ENCODE assay signal across 8 cellular contexts in the genomic region with DNA sequence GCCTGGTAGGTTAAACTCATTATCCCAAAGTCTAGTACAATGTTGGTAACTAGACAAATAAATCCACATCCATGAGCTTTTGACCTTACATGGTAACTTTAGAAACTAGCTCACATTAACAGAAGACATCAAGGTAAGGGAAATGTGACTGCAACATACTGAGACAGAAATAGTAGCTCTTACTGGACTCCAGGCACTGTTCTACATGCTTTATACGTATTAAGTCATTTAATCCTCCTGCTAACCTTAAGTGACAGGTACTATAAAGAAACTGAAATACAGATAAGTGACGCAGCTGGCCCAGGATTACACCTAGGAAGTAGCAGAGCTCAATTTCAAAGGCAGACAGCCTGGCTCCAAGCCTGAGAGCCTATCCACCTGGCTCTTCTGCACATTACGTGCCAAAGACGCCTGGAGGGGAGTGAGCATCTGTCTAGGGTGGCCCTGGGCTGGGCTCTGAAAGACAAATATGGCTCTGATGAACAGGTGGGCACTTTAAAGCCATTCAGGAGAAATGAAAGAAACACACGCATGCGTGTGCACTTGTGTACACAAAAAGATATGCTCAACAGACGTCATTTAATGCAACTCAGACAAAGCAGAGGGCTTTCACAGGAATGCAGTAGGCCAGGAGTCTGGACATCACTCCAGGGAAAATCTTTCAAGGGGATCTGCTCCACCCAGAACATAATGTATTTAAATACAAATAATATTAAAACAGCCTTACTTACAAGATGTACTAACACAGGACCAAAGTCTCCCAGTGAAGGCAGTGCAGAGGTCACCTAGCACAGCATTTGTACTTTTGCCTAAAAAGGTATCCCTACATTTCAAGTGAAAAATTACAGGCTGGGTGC. TPM values are rescaled to one million over a fixed set of nuclear protein-coding genes. Genes with fewer than 3 reads are reported as not detected.
DNase-seq lines count a peak whose midpoint lies in the region; ATAC-seq and TF ChIP-seq lines count a peak whose summit lies in the region.

No MANE protein-coding gene starts in this region.

- H3K36me3 ChIP-seq in esophagus muscularis mucosa (peaks cover 0 to 8% (median 2%) of the 10 kb centered on the region in 4 donors), stomach (peaks cover 0 to 18% (median 4%) of the 10 kb centered on the region in 4 donors), MG63 (peaks cover 68% of the 10 kb centered on the region)

- WGBS in esophagus muscularis mucosa = 57% methylated on average over 5 of the region's 7 CpGs
- WGBS in stomach, 5 donors = 20 to 40% (median 31%) methylated on average over 7 of the region's 7 CpGs

- H3K36me3 Mint-ChIP-seq in activated CD4-positive, alpha-beta T cell treated with anti-CD3 and anti-CD28 coated beads, Interleukin-2, amount 10 ng/mL, durations not matched to agents 7 days and 5 days (ENCODE audit: low read depth) = peaks cover 33% of the 10 kb centered on the region

- no peak for TF ChIP-seq POLR2A in esophagus muscularis mucosa (IDR thresholded peaks at IDR 0.05; ENCODE audit: low read depth)
- no peak for TF ChIP-seq POLR2A in stomach (IDR thresholded peaks at IDR 0.05)

- CTCF ChIA-PET in activated CD4-positive, alpha-beta T cell treated with anti-CD3 and anti-CD28 coated beads, Interleukin-2, amount 10 ng/mL, durations not matched to agents 7 days and 5 days (lab: Charles Lee) = interaction anchor here (0.6 to 2.3 kb wide), 3 partner anchors 11 to 20 kb away, joined by 3 to 14 read pairs (median 3); no protein-coding TSS in a partner anchor

- POLR2A ChIA-PET in activated CD4-positive, alpha-beta T cell treated with anti-CD3 and anti-CD28 coated beads, Interleukin-2, amount 10 ng/mL, durations not matched to agents 7 days and 5 days (lab: Charles Lee) = no interaction called here

- no peaks in the 10 kb centered on the region for H3K9me3 Mint-ChIP-seq in activated CD4-positive, alpha-beta T cell treated with anti-CD3 and anti-CD28 coated beads, Interleukin-2, amount 10 ng/mL, durations not matched to agents 7 days and 5 days

- H3K9me3 ChIP-seq in esophagus muscularis mucosa (no peaks in the 10 kb centered on the region), stomach (no peaks in the 10 kb centered on the region), MG63 (no peaks in the 10 kb centered on the region)

- peak overlapping the region; percentile 98 to 99 (median 99) for H3K27ac ChIP-seq in esophagus muscularis mucosa (replicated peaks in 1 of 4)
- peak overlapping the region; percentile 49 to 99 (median 79) for H3K27ac ChIP-seq in stomach

- intact Hi-C loops in esophagus muscularis mucosa (cut with DNase I) = no loop called here
- intact Hi-C loops in stomach (cut with DNase I; ENCODE audit: low total_unique reads) = loop anchor here (10.0 kb wide), 1 partner anchor 48 kb away; the partner anchor contains the start of gene TXNDC11

- H3K4me1 ChIP-seq in esophagus muscularis mucosa = peaks cover 54 to 81% (median 76%) of the 10 kb centered on the region in 4 donors
- H3K4me1 ChIP-seq in stomach = peaks cover 60 to 83% (median 70%) of the 10 kb centered on the region in 4 donors

- H3K27me3 ChIP-seq in esophagus muscularis mucosa = no peaks in the 10 kb centered on the region
- no peaks in the 10 kb centered on the region for H3K27me3 ChIP-seq in stomach
- no peaks in the 10 kb centered on the region for H3K27me3 ChIP-seq in MG63

- peak overlapping the region; percentile 30 for H3K4me3 Mint-ChIP-seq in activated CD4-positive, alpha-beta T cell treated with anti-CD3 and anti-CD28 coated beads, Interleukin-2, amount 10 ng/mL, durations not matched to agents 7 days and 5 days

- TF ChIP-seq CTCF in esophagus muscularis mucosa (IDR thresholded peaks at IDR 0.05) (no peak), stomach (IDR thresholded peaks at IDR 0.05) (no peak)

- DNase-seq in activated CD4-positive, alpha-beta T cell treated with anti-CD3 and anti-CD28 coated beads, Interleukin-2, amount 10 ng/mL, durations not matched to agents 7 days and 5 days = peak; percentile 30
- no peak for DNase-seq in activated CD4-positive, alpha-beta T cell treated with anti-CD3 and anti-CD28 coated beads, Interleukin-2, amount 50 U/mL, for 1 hour
- DNase-seq in NCI-H774 (lab: John Stamatoyannopoulos, UW) (peak; percentile 97), esophagus muscularis mucosa (ENCODE audit: extremely low spot score) (no peak), stomach (peak; percentile 53), MG63 (no peak)

- no peak for ATAC-seq in GM18498 (IDR thresholded peaks at IDR 0.05; ENCODE audit: unreplicated experiment)
- ATAC-seq in HG03045 (IDR thresholded peaks at IDR 0.05; ENCODE audit: unreplicated experiment) = no peak

- H3K4me3 ChIP-seq in esophagus muscularis mucosa (no peak overlapping the region), stomach (no peak overlapping the region), MG63 (no peak overlapping the region)

- TF ChIP-seq EP300 in esophagus muscularis mucosa (IDR thresholded peaks at IDR 0.05) (no peak), stomach (IDR thresholded peaks at IDR 0.05) (no peak)

- peak overlapping the region; percentile 88 for H3K27ac Mint-ChIP-seq in activated CD4-positive, alpha-beta T cell treated with anti-CD3 and anti-CD28 coated beads, Interleukin-2, amount 10 ng/mL, durations not matched to agents 7 days and 5 days

- H3K4me1 Mint-ChIP-seq in activated CD4-positive, alpha-beta T cell treated with anti-CD3 and anti-CD28 coated beads, Interleukin-2, amount 10 ng/mL, durations not matched to agents 7 days and 5 days = peaks cover 66% of the 10 kb centered on the region

- no peaks in the 10 kb centered on the region for H3K27me3 Mint-ChIP-seq in activated CD4-positive, alpha-beta T cell treated with anti-CD3 and anti-CD28 coated beads, Interleukin-2, amount 10 ng/mL, durations not matched to agents 7 days and 5 days

RNA-seq across cellular contexts. Expression of gene ZC3H7A, which starts 4.4 kb away (rescaled TPM):
- total RNA-seq in activated CD4-positive, alpha-beta T cell treated with anti-CD3 and anti-CD28 coated beads, Interleukin-2, amount 10 ng/mL, durations not matched to agents 7 days and 5 days = 10 to 100 TPM; 68.0 to 76.9 TPM
- total RNA-seq in esophagus muscularis mucosa (10 to 100 TPM; 51.1 to 61.0 (median 61.0) TPM), stomach (100 to 1,000 TPM in 1 of 5 donors, 10 to 100 TPM in 4; 49.1 to 110 (median 92.1) TPM)
- polyA plus RNA-seq in stomach = 10 to 100 TPM; 16.1 to 23.3 (median 20.0) TPM
- 35.6 and 60.5 TPM in 2 replicates for total RNA-seq in MG63 (2014; rRNA removed; shearing (Covaris generic); ENCODE audit: low replicate concordance)

RNA-seq across cellular contexts. Expression of gene TXNDC11, which starts 50.0 kb away (rescaled TPM):
- total RNA-seq in activated CD4-positive, alpha-beta T cell treated with anti-CD3 and anti-CD28 coated beads, Interleukin-2, amount 10 ng/mL, durations not matched to agents 7 days and 5 days = 10 to 100 TPM; 38.5 to 42.7 TPM
- total RNA-seq in esophagus muscularis mucosa = 10 to 100 TPM; 32.4 to 47.2 (median 38.2) TPM
- 10 to 100 TPM; 24.1 to 72.9 (median 51.1) TPM for total RNA-seq in stomach
- 10 to 100 TPM; 27.0 to 42.9 (median 41.3) TPM for polyA plus RNA-seq in stomach
- total RNA-seq in MG63 (2014; rRNA removed; shearing (Covaris generic); ENCODE audit: low replicate concordance) = 41.0 and 47.2 TPM in 2 replicates

RNA-seq across cellular contexts. Expression of gene RSL1D1, which starts 58.7 kb away (rescaled TPM):
- total RNA-seq in activated CD4-positive, alpha-beta T cell treated with anti-CD3 and anti-CD28 coated beads, Interleukin-2, amount 10 ng/mL, durations not matched to agents 7 days and 5 days = 100 to 1,000 TPM; 158 to 182 TPM
- total RNA-seq in esophagus muscularis mucosa (100 to 1,000 TPM in 2 of 4 donors, 10 to 100 TPM in 2; 73.9 to 125 (median 97.1) TPM), stomach (100 to 1,000 TPM in 2 of 5 donors, 10 to 100 TPM in 3; 21.1 to 255 (median 87.8) TPM)
- 100 to 1,000 TPM in 1 of 3 donors, 10 to 100 TPM in 2; 52.7 to 146 (median 65.6) TPM for polyA plus RNA-seq in stomach
- total RNA-seq in MG63 (2014; rRNA removed; shearing (Covaris generic); ENCODE audit: low replicate concordance) = 346 and 797 TPM in 2 replicates

Comparison
In these comparisons a context has a peak if more than half of its experiments do, and no peak if none do; other contexts are left out.
1. DNase-seq: peak in activated CD4-positive, alpha-beta T cell treated with anti-CD3 and anti-CD28 coated beads, Interleukin-2, amount 10 ng/mL, durations not matched to agents 7 days and 5 days (single experiment), NCI-H774 (single experiment) and stomach (single experiment); none in activated CD4-positive, alpha-beta T cell treated with anti-CD3 and anti-CD28 coated beads, Interleukin-2, amount 50 U/mL, for 1 hour (single experiment), esophagus muscularis mucosa (single experiment) and MG63 (single experiment).